In genomic region chr19:48867922-48868195, GRCh38 we compare ENCODE assay signal across 12 cellular contexts. TPM values are rescaled to one million over a fixed set of nuclear protein-coding genes. Genes with fewer than 3 reads are reported as not detected.
A peak's percentile ranks its signal among the peaks of the same experiment; 100 is the strongest.
DNase-seq lines count a peak whose midpoint lies in the region; ATAC-seq and TF ChIP-seq lines count a peak whose summit lies in the region.
"Had no signal": no experiment of that assay in that cellular context is flagged by ENCODE, and none has a peak within 500 bp of the region (broad histone marks: within the 10 kb centered on the region; RNA-seq: fewer than 3 reads in every experiment).

No MANE protein-coding gene starts in this region.

- intact Hi-C loops in cardiac septum (cut with DNase I), result no loop called here

- peak overlapping the region; percentile 88 to 94 (median 92) for H3K4me3 Mint-ChIP-seq in nephron
- no peak overlapping the region for H3K4me3 Mint-ChIP-seq in stimulated activated naive B cell treated with anti-CD40 and anti-IgM and Interleukin-4, amounts not matched to agents 10 μg/mL and 1 μg/mL and 100 μg/mL, for 72 hours

- H3K27me3 ChIP-seq in right atrium auricular region, result no peaks in the 10 kb centered on the region
- no peaks in the 10 kb centered on the region for H3K27me3 ChIP-seq in effector memory CD4-positive, alpha-beta T cell (replicated peaks; ENCODE audit: control insufficient read depth, insufficient read depth, low read length, poor library complexity, severe bottlenecking)

- no peak for DNase-seq in right atrium auricular region (ENCODE audit: low spot score)
- DNase-seq in cardiac septum (ENCODE audit: low spot score), result no peak
- DNase-seq in epithelial cell of esophagus (ENCODE audit: low read depth), result no peak
- no peak for DNase-seq in stimulated activated naive B cell treated with anti-CD40 and anti-IgM and Interleukin-4, amounts not matched to agents 10 μg/mL and 1 μg/mL and 100 μg/mL, for 72 hours
- no peak for DNase-seq in effector memory CD4-positive, alpha-beta T cell
- no peak for DNase-seq in DMS114 treated with DMSO at 0.1 percent for 48 hours (lab: John Stamatoyannopoulos, UW; ENCODE audit: unreplicated experiment)
- DNase-seq: activated T-cell treated with anti-CD3 and anti-CD28 coated beads for 4 hours; CD4-positive, CD25-positive, alpha-beta regulatory T cell; SHP77 treated with DMSO at 0.1 percent for 48 hours had no signal

- H3K36me3 ChIP-seq in right atrium auricular region, result peaks cover 6% of the 10 kb centered on the region
- H3K36me3 ChIP-seq in effector memory CD4-positive, alpha-beta T cell (ENCODE audit: control insufficient read depth, insufficient read depth, low read length), result peaks cover 5% of the 10 kb centered on the region

- peaks cover 16% of the 10 kb centered on the region for H3K36me3 Mint-ChIP-seq in nephron (ENCODE audit: low read depth)
- H3K36me3 Mint-ChIP-seq in stimulated activated naive B cell treated with anti-CD40 and anti-IgM and Interleukin-4, amounts not matched to agents 10 μg/mL and 1 μg/mL and 100 μg/mL, for 72 hours, result peaks cover 4 to 9% of the 10 kb centered on the region in 2 donors
- H3K36me3 Mint-ChIP-seq: CD4-positive, CD25-positive, alpha-beta regulatory T cell had no signal

- peak overlapping the region; percentile 81 to 85 for H3K27ac ChIP-seq in right atrium auricular region
- no peak overlapping the region for H3K27ac ChIP-seq in effector memory CD4-positive, alpha-beta T cell (ENCODE audit: insufficient read depth, low read length, poor library complexity, severe bottlenecking)

- H3K27me3 Mint-ChIP-seq in nephron (ENCODE audit: low read depth), result no peaks in the 10 kb centered on the region
- H3K27me3 Mint-ChIP-seq in stimulated activated naive B cell treated with anti-CD40 and anti-IgM and Interleukin-4, amounts not matched to agents 10 μg/mL and 1 μg/mL and 100 μg/mL, for 72 hours, result peaks cover 0 to 5% of the 10 kb centered on the region in 2 donors

- peak overlapping the region; percentile 34 to 40 for H3K4me3 ChIP-seq in right atrium auricular region
- H3K4me3 ChIP-seq in epithelial cell of esophagus (ENCODE audit: low read length), result peak overlapping the region; percentile 9
- H3K4me3 ChIP-seq in effector memory CD4-positive, alpha-beta T cell (ENCODE audit: insufficient read depth, low read depth, low read length, poor library complexity, severe bottlenecking), result no peak overlapping the region

- no peaks in the 10 kb centered on the region for H3K9me3 ChIP-seq in right atrium auricular region
- H3K9me3 ChIP-seq in effector memory CD4-positive, alpha-beta T cell (ENCODE audit: control insufficient read depth, low read length), result no peaks in the 10 kb centered on the region

- H3K4me1 Mint-ChIP-seq in nephron, result peaks cover 32% of the 10 kb centered on the region
- H3K4me1 Mint-ChIP-seq in stimulated activated naive B cell treated with anti-CD40 and anti-IgM and Interleukin-4, amounts not matched to agents 10 μg/mL and 1 μg/mL and 100 μg/mL, for 72 hours, result peaks cover 7 to 11% of the 10 kb centered on the region in 2 donors

- TF ChIP-seq CTCF in right atrium auricular region (IDR thresholded peaks at IDR 0.05) (no peak), epithelial cell of esophagus (IDR thresholded peaks at IDR 0.05; ENCODE audit: insufficient read depth, low read depth, low read length, missing control alignments) (no peak), nephron (IDR thresholded peaks at IDR 0.05; ENCODE audit: unreplicated experiment in 3 of 3) (no peak)

- no peak for ATAC-seq in stimulated activated naive B cell treated with anti-CD40 and anti-IgM and Interleukin-4, amounts not matched to agents 10 μg/mL and 1 μg/mL and 100 μg/mL, for 72 hours (replicated peaks)
- ATAC-seq in GM21367 (IDR thresholded peaks at IDR 0.05; ENCODE audit: unreplicated experiment), result no peak

- no peaks in the 10 kb centered on the region for H3K9me3 Mint-ChIP-seq in nephron
- H3K9me3 Mint-ChIP-seq in stimulated activated naive B cell treated with anti-CD40 and anti-IgM and Interleukin-4, amounts not matched to agents 10 μg/mL and 1 μg/mL and 100 μg/mL, for 72 hours, result no peaks in the 10 kb centered on the region

- H3K4me1 ChIP-seq in right atrium auricular region, result peaks cover 0 to 28% of the 10 kb centered on the region in 2 donors
- H3K4me1 ChIP-seq in effector memory CD4-positive, alpha-beta T cell (ENCODE audit: control insufficient read depth, insufficient read depth, low read length, poor library complexity, severe bottlenecking), result no peaks in the 10 kb centered on the region

- peak overlapping the region; percentile 98 to 99 (median 99) for H3K27ac Mint-ChIP-seq in nephron
- no peak overlapping the region for H3K27ac Mint-ChIP-seq in stimulated activated naive B cell treated with anti-CD40 and anti-IgM and Interleukin-4, amounts not matched to agents 10 μg/mL and 1 μg/mL and 100 μg/mL, for 72 hours
- H3K27ac Mint-ChIP-seq: CD4-positive, CD25-positive, alpha-beta regulatory T cell had no signal

RNA-seq across cellular contexts. Expression of gene PLEKHA4, which starts 0.6 kb away (rescaled TPM):
- total RNA-seq in right atrium auricular region (10 to 100 TPM; 22.4 to 25.1 TPM), cardiac septum (106 TPM)

RNA-seq across cellular contexts. Expression of gene PPP1R15A, which starts 4.4 kb away (rescaled TPM):
- total RNA-seq in right atrium auricular region (10 to 100 TPM; 55.0 to 97.6 TPM), cardiac septum (87.0 TPM)

RNA-seq across cellular contexts. Expression of gene TULP2, which starts 30.7 kb away (rescaled TPM):
- total RNA-seq in right atrium auricular region (not detected), cardiac septum (0.67 TPM)
- total RNA-seq: CD4-positive, CD25-positive, alpha-beta regulatory T cell; ureter had no signal

RNA-seq across cellular contexts. Expression of gene HSD17B14, which starts 31.6 kb away (rescaled TPM):
- total RNA-seq in right atrium auricular region (1 to 10 TPM; 3.7 to 6.3 TPM), cardiac septum (1.9 TPM)

RNA-seq across cellular contexts. Expression of gene NUCB1, which starts 32.3 kb away (rescaled TPM):
- total RNA-seq in right atrium auricular region, result 100 to 1,000 TPM; 347 to 411 TPM
- 276 TPM for total RNA-seq in cardiac septum

Comparison
In these comparisons a context has a peak if more than half of its experiments do, and no peak if none do; other contexts are left out.
1. H3K4me3 Mint-ChIP-seq: peak in nephron (3 of 3); none in stimulated activated naive B cell treated with anti-CD40 and anti-IgM and Interleukin-4, amounts not matched to agents 10 μg/mL and 1 μg/mL and 100 μg/mL, for 72 hours (0 of 2).